ENCODE assay signal across 8 cellular contexts in genomic region chr14:66657780-66658179, GRCh38.
"Had no signal": no experiment of that assay in that cellular context is flagged by ENCODE, and none has a peak within 500 bp of the region (broad histone marks: within the 10 kb centered on the region; RNA-seq: fewer than 3 reads in every experiment).

No MANE protein-coding gene starts in this region.

- H3K27me3 Mint-ChIP-seq: IgD-negative memory B cell had no signal

- H3K4me3 Mint-ChIP-seq: IgD-negative memory B cell had no signal

- ATAC-seq: HepG2, K562 had no signal

- H3K27ac ChIP-seq: HL-60, KMS-11 had no signal

- FAIRE-seq: HepG2, K562 had no signal

- H3K4me2 ChIP-seq: KMS-11 had no signal

- H3K27ac Mint-ChIP-seq: IgD-negative memory B cell had no signal

- H3K9ac ChIP-seq: KMS-11 had no signal

- H3K4me3 ChIP-seq: K562 had no signal

- DNase-seq: IMR-90, KBM-7, KG1 had no signal
